In the genomic region with DNA sequence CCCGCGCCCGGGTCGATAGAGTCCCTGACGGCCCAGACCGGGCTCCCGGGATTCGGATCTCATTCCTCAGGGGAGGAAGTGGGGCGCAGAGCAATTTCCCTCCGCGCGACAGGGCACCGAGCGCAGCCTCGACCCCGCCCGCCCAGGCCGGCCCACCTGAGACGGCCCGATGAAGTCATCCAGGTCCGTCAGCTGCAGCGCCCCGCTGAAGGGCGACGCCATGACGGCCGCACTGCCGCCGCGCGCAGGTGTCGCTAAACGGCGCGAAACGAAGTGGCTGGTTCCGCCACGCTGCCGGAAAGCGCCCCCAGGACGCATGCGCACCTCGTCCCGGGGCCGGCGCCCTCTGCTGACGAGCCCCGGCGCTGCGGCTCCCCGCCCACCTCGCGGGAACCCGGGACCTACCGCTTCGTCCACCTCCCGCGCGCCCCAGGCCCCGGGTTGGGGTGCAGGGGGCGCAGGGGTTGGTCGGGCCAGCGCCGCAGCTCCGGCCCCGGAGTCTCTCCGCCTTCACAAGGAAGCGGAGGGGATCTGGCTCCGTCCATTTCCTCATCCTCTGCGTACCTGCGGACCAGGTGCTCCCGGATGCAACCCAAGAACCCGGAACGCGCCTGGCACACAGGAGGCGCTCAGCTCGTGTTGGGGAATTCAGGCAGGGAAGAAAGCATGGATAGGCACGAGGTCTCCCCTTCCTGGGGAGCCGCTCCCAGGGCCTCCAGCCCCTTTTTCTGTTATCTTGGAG, we compare ENCODE assay signal across 8 cellular contexts. TPM values are rescaled to one million over a fixed set of nuclear protein-coding genes. Genes with fewer than 3 reads are reported as not detected.
DNase-seq lines count a peak whose midpoint lies in the region; ATAC-seq lines count a peak whose summit lies in the region.

CIAO3 (minus strand) TSS at position 234 of the 742 bp plus-strand sequence; CDS start at position 222, 12 bp downstream.

- H3K36me3 ChIP-seq in CD4-positive, alpha-beta memory T cell (ENCODE audit: insufficient read depth, low read length), result peaks cover 13% of the 10 kb centered on the region

- H3K9me3 Mint-ChIP-seq in CD4-positive, alpha-beta memory T cell, result no peaks in the 10 kb centered on the region

- peaks cover 10% of the 10 kb centered on the region for H3K4me1 ChIP-seq in CD4-positive, alpha-beta memory T cell (ENCODE audit: insufficient read depth, low read length)

- intact Hi-C loops in CD4-positive, alpha-beta memory T cell (cut with micrococcal nuclease), result loop anchor here (1.0 to 2.0 kb wide), 3 partner anchors 14 to 48 kb away; partner anchors contain the start of genes CCDC78, CHTF18, HAGHL and RPUSD1

- peaks cover 0 to 11% (median 1%) of the 10 kb centered on the region in 4 donors for H3K4me1 Mint-ChIP-seq in CD4-positive, alpha-beta memory T cell

- no peaks in the 10 kb centered on the region for H3K27me3 ChIP-seq in CD4-positive, alpha-beta memory T cell (ENCODE audit: insufficient read depth, low read length)

- POLR2A ChIA-PET in CD4-positive, alpha-beta memory T cell (lab: Charles Lee; ENCODE audit: partially characterized antibody), result interaction anchor here (0.7 to 2.2 kb wide), 11 partner anchors 10 to 241 kb away, joined by 3 to 21 read pairs (median 7); partner anchors contain the start of genes ANTKMT, CCDC78, CHTF18 and METRN

- DNase-seq in CD4-positive, alpha-beta memory T cell, result peak; percentile 90 to 95 (median 91)
- DNase-seq in HPDE6-E6E7 (ENCODE audit: extremely low spot score), result peak; percentile 76
- peak; percentile 52 for DNase-seq in NOMO-1 treated with dmso at 0.1 percent for 144 hours (lab: John Stamatoyannopoulos, UW; ENCODE audit: unreplicated experiment)
- DNase-seq in activated CD8-positive, alpha-beta memory T cell treated with anti-CD3 and anti-CD28 coated beads, Interleukin-2, amount 50 U/mL, for 1 hour (ENCODE audit: extremely low read depth), result peak; percentile 70
- DNase-seq in midbrain (lab: John Stamatoyannopoulos, UW), result peak; percentile 85
- peak; percentile 87 to 88 for DNase-seq in stimulated activated CD8-positive, alpha-beta memory T cell treated with anti-CD3 and anti-CD28 coated beads, Interleukin-2, amount 100 ng/mL, for 1 hour (ENCODE audit: low read depth in 2 of 2)

- peak within 1 kb of the TSS; percentile 72 to 88 (median 78) for H3K4me3 Mint-ChIP-seq in CD4-positive, alpha-beta memory T cell

- H3K27me3 Mint-ChIP-seq in CD4-positive, alpha-beta memory T cell, result no peaks in the 10 kb centered on the region

- no peaks in the 10 kb centered on the region for H3K9me3 ChIP-seq in CD4-positive, alpha-beta memory T cell (ENCODE audit: control insufficient read depth in 1 of 2, low read length in 2 of 2)

- peak; percentile 71 for ATAC-seq in GM19452 (IDR thresholded peaks at IDR 0.05; ENCODE audit: unreplicated experiment)

- peak within 1 kb of the TSS; percentile 85 for H3K27ac ChIP-seq in CD4-positive, alpha-beta memory T cell (ENCODE audit: low read depth, low read length)

- in situ Hi-C loops in endometrial microvascular endothelial cells (cut with HindIII; ENCODE audit: inconsistent ontology term, low pct_unique_long_range_greater_than_20kb, low sequenced_read_pairs), result no loop called here

- peaks cover 3 to 8% of the 10 kb centered on the region in 2 donors for H3K36me3 Mint-ChIP-seq in CD4-positive, alpha-beta memory T cell

- H3K27ac Mint-ChIP-seq in CD4-positive, alpha-beta memory T cell, result peak within 1 kb of the TSS in 6 of 7 donors; percentile 56 to 80 (median 62)

- CTCF ChIA-PET in CD4-positive, alpha-beta memory T cell (lab: Charles Lee; ENCODE audit: partially characterized antibody), result interaction anchor here (1.0 to 4.3 kb wide), 6 partner anchors 20 to 30 kb away, joined by 3 to 27 read pairs (median 7); partner anchors contain the start of genes ANTKMT and METRN

- H3K4me3 ChIP-seq in CD4-positive, alpha-beta memory T cell (ENCODE audit: low read length in 2 of 2), result peak within 1 kb of the TSS; percentile 28 to 73

RNA-seq across cellular contexts. Expression of gene CIAO3, which starts in this region (rescaled TPM):
- total RNA-seq in CD4-positive, alpha-beta memory T cell, result 10 to 100 TPM; 58.2 TPM
- 10 to 100 TPM; 10.8 to 26.1 TPM for polyA plus RNA-seq in CD4-positive, alpha-beta memory T cell
- 34.5 TPM for total RNA-seq in endometrial microvascular endothelial cells (ENCODE audit: inconsistent ontology term)

Comparison
In these comparisons a context has a peak if more than half of its experiments do, and no peak if none do; other contexts are left out.
1. Peak in every context shown above with its lines: DNase-seq, ATAC-seq, H3K4me3 ChIP-seq and H3K27ac ChIP-seq.